Comparison of ENCODE assay signal across 2 cellular contexts in genomic region chr10:100653238-100653956, GRCh38.
TF ChIP-seq lines count a peak whose summit lies in the region.

No MANE protein-coding gene starts in this region.

TF ChIP-seq in H1, 55 proteins besides CTCF, POLR2A, EP300 and RAD21 (continued from another document):
- TF ChIP-seq, protein P1, sequence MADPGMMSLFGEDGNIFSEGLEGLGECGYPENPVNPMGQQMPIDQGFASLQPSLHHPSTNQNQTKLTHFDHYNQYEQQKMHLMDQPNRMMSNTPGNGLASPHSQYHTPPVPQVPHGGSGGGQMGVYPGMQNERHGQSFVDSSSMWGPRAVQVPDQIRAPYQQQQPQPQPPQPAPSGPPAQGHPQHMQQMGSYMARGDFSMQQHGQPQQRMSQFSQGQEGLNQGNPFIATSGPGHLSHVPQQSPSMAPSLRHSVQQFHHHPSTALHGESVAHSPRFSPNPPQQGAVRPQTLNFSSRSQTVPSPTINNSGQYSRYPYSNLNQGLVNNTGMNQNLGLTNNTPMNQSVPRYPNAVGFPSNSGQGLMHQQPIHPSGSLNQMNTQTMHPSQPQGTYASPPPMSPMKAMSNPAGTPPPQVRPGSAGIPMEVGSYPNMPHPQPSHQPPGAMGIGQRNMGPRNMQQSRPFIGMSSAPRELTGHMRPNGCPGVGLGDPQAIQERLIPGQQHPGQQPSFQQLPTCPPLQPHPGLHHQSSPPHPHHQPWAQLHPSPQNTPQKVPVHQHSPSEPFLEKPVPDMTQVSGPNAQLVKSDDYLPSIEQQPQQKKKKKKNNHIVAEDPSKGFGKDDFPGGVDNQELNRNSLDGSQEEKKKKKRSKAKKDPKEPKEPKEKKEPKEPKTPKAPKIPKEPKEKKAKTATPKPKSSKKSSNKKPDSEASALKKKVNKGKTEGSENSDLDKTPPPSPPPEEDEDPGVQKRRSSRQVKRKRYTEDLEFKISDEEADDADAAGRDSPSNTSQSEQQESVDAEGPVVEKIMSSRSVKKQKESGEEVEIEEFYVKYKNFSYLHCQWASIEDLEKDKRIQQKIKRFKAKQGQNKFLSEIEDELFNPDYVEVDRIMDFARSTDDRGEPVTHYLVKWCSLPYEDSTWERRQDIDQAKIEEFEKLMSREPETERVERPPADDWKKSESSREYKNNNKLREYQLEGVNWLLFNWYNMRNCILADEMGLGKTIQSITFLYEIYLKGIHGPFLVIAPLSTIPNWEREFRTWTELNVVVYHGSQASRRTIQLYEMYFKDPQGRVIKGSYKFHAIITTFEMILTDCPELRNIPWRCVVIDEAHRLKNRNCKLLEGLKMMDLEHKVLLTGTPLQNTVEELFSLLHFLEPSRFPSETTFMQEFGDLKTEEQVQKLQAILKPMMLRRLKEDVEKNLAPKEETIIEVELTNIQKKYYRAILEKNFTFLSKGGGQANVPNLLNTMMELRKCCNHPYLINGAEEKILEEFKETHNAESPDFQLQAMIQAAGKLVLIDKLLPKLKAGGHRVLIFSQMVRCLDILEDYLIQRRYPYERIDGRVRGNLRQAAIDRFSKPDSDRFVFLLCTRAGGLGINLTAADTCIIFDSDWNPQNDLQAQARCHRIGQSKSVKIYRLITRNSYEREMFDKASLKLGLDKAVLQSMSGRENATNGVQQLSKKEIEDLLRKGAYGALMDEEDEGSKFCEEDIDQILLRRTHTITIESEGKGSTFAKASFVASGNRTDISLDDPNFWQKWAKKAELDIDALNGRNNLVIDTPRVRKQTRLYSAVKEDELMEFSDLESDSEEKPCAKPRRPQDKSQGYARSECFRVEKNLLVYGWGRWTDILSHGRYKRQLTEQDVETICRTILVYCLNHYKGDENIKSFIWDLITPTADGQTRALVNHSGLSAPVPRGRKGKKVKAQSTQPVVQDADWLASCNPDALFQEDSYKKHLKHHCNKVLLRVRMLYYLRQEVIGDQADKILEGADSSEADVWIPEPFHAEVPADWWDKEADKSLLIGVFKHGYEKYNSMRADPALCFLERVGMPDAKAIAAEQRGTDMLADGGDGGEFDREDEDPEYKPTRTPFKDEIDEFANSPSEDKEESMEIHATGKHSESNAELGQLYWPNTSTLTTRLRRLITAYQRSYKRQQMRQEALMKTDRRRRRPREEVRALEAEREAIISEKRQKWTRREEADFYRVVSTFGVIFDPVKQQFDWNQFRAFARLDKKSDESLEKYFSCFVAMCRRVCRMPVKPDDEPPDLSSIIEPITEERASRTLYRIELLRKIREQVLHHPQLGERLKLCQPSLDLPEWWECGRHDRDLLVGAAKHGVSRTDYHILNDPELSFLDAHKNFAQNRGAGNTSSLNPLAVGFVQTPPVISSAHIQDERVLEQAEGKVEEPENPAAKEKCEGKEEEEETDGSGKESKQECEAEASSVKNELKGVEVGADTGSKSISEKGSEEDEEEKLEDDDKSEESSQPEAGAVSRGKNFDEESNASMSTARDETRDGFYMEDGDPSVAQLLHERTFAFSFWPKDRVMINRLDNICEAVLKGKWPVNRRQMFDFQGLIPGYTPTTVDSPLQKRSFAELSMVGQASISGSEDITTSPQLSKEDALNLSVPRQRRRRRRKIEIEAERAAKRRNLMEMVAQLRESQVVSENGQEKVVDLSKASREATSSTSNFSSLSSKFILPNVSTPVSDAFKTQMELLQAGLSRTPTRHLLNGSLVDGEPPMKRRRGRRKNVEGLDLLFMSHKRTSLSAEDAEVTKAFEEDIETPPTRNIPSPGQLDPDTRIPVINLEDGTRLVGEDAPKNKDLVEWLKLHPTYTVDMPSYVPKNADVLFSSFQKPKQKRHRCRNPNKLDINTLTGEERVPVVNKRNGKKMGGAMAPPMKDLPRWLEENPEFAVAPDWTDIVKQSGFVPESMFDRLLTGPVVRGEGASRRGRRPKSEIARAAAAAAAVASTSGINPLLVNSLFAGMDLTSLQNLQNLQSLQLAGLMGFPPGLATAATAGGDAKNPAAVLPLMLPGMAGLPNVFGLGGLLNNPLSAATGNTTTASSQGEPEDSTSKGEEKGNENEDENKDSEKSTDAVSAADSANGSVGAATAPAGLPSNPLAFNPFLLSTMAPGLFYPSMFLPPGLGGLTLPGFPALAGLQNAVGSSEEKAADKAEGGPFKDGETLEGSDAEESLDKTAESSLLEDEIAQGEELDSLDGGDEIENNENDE (IDR thresholded peaks at IDR 0.05; ENCODE audit: insufficient replicate concordance, low read length), result no peak
- TF ChIP-seq KDM4A (IDR thresholded peaks at IDR 0.05; ENCODE audit: low read depth, low read length, severe bottlenecking) (no peak), SP1 (IDR thresholded peaks at IDR 0.05; ENCODE audit: low read depth, low read length) (no peak), SP2 (IDR thresholded peaks at IDR 0.05; ENCODE audit: low read length) (no peak), BRCA1 (IDR thresholded peaks at IDR 0.05; ENCODE audit: low read depth, low read length) (no peak), HDAC2 (IDR thresholded peaks at IDR 0.05; ENCODE audit: borderline replicate concordance in 1 of 2, low read depth in 2 of 2, low read length in 2 of 2) (no peak), TEAD4 (IDR thresholded peaks at IDR 0.05; ENCODE audit: low read depth, low read length) (no peak), TAF1 (IDR thresholded peaks at IDR 0.05; ENCODE audit: low read depth, low read length) (no peak)
- TF ChIP-seq, protein P2, sequence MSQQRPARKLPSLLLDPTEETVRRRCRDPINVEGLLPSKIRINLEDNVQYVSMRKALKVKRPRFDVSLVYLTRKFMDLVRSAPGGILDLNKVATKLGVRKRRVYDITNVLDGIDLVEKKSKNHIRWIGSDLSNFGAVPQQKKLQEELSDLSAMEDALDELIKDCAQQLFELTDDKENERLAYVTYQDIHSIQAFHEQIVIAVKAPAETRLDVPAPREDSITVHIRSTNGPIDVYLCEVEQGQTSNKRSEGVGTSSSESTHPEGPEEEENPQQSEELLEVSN (IDR thresholded peaks at IDR 0.05), result no peak
TF ChIP-seq in H1: peak in this region for 0.

TF ChIP-seq in SK-N-SH treated with all-trans-retinoic acid at 6 μM for 48 hours, 23 proteins besides CTCF, POLR2A, EP300 and RAD21 (continued from another document):
- TF ChIP-seq OSR1 (CRISPR knock-in tag; IDR thresholded peaks at IDR 0.05) (no peak), TCF4 (CRISPR knock-in tag; IDR thresholded peaks at IDR 0.05; ENCODE audit: borderline replicate concordance) (no peak), ISL1 (CRISPR knock-in tag; IDR thresholded peaks at IDR 0.05) (no peak), BACH2 (CRISPR knock-in tag; IDR thresholded peaks at IDR 0.05; ENCODE audit: borderline replicate concordance) (no peak), RARB (CRISPR knock-in tag; IDR thresholded peaks at IDR 0.05) (no peak), ZFP3 (CRISPR knock-in tag; IDR thresholded peaks at IDR 0.05) (no peak), POU6F1 (CRISPR knock-in tag; IDR thresholded peaks at IDR 0.05; ENCODE audit: borderline replicate concordance, low read depth) (no peak)
- TF ChIP-seq, protein P3, sequence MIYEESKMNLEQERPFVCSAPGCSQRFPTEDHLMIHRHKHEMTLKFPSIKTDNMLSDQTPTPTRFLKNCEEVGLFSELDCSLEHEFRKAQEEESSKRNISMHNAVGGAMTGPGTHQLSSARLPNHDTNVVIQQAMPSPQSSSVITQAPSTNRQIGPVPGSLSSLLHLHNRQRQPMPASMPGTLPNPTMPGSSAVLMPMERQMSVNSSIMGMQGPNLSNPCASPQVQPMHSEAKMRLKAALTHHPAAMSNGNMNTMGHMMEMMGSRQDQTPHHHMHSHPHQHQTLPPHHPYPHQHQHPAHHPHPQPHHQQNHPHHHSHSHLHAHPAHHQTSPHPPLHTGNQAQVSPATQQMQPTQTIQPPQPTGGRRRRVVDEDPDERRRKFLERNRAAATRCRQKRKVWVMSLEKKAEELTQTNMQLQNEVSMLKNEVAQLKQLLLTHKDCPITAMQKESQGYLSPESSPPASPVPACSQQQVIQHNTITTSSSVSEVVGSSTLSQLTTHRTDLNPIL (CRISPR knock-in tag; IDR thresholded peaks at IDR 0.05; ENCODE audit: low read depth), result no peak
- TF ChIP-seq, protein P4, sequence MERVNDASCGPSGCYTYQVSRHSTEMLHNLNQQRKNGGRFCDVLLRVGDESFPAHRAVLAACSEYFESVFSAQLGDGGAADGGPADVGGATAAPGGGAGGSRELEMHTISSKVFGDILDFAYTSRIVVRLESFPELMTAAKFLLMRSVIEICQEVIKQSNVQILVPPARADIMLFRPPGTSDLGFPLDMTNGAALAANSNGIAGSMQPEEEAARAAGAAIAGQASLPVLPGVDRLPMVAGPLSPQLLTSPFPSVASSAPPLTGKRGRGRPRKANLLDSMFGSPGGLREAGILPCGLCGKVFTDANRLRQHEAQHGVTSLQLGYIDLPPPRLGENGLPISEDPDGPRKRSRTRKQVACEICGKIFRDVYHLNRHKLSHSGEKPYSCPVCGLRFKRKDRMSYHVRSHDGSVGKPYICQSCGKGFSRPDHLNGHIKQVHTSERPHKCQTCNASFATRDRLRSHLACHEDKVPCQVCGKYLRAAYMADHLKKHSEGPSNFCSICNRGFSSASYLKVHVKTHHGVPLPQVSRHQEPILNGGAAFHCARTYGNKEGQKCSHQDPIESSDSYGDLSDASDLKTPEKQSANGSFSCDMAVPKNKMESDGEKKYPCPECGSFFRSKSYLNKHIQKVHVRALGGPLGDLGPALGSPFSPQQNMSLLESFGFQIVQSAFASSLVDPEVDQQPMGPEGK (CRISPR knock-in tag; IDR thresholded peaks at IDR 0.05; ENCODE audit: borderline replicate concordance), result no peak
- TF ChIP-seq, protein P5, sequence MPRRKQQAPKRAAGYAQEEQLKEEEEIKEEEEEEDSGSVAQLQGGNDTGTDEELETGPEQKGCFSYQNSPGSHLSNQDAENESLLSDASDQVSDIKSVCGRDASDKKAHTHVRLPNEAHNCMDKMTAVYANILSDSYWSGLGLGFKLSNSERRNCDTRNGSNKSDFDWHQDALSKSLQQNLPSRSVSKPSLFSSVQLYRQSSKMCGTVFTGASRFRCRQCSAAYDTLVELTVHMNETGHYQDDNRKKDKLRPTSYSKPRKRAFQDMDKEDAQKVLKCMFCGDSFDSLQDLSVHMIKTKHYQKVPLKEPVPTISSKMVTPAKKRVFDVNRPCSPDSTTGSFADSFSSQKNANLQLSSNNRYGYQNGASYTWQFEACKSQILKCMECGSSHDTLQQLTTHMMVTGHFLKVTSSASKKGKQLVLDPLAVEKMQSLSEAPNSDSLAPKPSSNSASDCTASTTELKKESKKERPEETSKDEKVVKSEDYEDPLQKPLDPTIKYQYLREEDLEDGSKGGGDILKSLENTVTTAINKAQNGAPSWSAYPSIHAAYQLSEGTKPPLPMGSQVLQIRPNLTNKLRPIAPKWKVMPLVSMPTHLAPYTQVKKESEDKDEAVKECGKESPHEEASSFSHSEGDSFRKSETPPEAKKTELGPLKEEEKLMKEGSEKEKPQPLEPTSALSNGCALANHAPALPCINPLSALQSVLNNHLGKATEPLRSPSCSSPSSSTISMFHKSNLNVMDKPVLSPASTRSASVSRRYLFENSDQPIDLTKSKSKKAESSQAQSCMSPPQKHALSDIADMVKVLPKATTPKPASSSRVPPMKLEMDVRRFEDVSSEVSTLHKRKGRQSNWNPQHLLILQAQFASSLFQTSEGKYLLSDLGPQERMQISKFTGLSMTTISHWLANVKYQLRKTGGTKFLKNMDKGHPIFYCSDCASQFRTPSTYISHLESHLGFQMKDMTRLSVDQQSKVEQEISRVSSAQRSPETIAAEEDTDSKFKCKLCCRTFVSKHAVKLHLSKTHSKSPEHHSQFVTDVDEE (CRISPR knock-in tag; IDR thresholded peaks at IDR 0.05), result no peak
